Comparison of ENCODE assay signal across 1 cellular context in the genomic region with DNA sequence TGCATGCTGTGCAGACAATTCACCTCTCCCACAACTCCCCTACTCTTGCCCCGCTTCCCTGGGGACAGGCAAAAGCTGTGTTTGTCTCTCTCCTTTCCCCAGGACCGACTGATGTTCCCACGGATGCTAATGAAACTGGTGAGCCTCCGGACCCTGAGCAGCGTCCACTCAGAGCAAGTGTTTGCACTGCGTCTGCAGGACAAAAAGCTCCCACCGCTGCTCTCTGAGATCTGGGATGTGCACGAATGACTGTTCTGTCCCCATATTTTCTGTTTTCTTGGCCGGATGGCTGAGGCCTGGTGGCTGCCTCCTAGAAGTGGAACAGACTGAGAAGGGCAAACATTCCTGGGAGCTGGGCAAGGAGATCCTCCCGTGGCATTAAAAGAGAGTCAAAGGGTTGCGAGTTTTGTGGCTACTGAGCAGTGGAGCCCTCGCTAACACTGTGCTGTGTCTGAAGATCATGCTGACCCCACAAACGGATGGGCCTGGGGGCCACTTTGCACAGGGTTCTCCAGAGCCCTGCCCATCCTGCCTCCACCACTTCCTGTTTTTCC.
TF ChIP-seq lines count a peak whose summit lies in the region.

No MANE protein-coding gene starts in this region.

TF ChIP-seq in HepG2, 621 proteins besides CTCF, POLR2A, EP300 and RAD21 (continued from another document):
- TF ChIP-seq, protein P1, sequence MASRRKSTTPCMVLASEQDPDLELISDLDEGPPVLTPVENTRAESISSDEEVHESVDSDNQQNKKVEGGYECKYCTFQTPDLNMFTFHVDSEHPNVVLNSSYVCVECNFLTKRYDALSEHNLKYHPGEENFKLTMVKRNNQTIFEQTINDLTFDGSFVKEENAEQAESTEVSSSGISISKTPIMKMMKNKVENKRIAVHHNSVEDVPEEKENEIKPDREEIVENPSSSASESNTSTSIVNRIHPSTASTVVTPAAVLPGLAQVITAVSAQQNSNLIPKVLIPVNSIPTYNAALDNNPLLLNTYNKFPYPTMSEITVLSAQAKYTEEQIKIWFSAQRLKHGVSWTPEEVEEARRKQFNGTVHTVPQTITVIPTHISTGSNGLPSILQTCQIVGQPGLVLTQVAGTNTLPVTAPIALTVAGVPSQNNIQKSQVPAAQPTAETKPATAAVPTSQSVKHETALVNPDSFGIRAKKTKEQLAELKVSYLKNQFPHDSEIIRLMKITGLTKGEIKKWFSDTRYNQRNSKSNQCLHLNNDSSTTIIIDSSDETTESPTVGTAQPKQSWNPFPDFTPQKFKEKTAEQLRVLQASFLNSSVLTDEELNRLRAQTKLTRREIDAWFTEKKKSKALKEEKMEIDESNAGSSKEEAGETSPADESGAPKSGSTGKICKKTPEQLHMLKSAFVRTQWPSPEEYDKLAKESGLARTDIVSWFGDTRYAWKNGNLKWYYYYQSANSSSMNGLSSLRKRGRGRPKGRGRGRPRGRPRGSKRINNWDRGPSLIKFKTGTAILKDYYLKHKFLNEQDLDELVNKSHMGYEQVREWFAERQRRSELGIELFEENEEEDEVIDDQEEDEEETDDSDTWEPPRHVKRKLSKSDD (CRISPR knock-in tag; IDR thresholded peaks at IDR 0.05; ENCODE audit: low read depth): no peak
- peak; percentile 16; the same call in 1 of the 2 replicates for TF ChIP-seq YEATS4 (CRISPR knock-in tag; IDR thresholded peaks at IDR 0.05; ENCODE audit: borderline replicate concordance)
- no peak for TF ChIP-seq CREB1 (IDR thresholded peaks at IDR 0.05)
- TF ChIP-seq CREB1 (CRISPR knock-in tag; IDR thresholded peaks at IDR 0.05): no peak
- TF ChIP-seq TAF15 (IDR thresholded peaks at IDR 0.05; ENCODE audit: low read depth, low read length, poor library complexity, severe bottlenecking): no peak
- TF ChIP-seq ZNF510 (CRISPR knock-in tag; IDR thresholded peaks at IDR 0.05; ENCODE audit: low read depth): 0 out of 2 replicates have a peak, but pooled peaks have one; percentile 13
- TF ChIP-seq SRSF9 (IDR thresholded peaks at IDR 0.05; ENCODE audit: borderline replicate concordance, insufficient read depth, low read depth, low read length, poor library complexity, severe bottlenecking): no peak
- TF ChIP-seq MAZ (IDR thresholded peaks at IDR 0.05; ENCODE audit: borderline replicate concordance, low read depth, low read length): no peak
- TF ChIP-seq MAZ (CRISPR knock-in tag; IDR thresholded peaks at IDR 0.05; ENCODE audit: low read depth): no peak
- TF ChIP-seq ZNF543 (CRISPR knock-in tag; IDR thresholded peaks at IDR 0.05): 0 out of 2 replicates have a peak, but pooled peaks have one; percentile 58
- no peak for TF ChIP-seq POGZ (CRISPR knock-in tag; IDR thresholded peaks at IDR 0.05)
- TF ChIP-seq ZFY (CRISPR knock-in tag; IDR thresholded peaks at IDR 0.05): 0 out of 2 replicates have a peak, but pooled peaks have one; percentile 8
- no peak for TF ChIP-seq ZFP37 (CRISPR knock-in tag; IDR thresholded peaks at IDR 0.05; ENCODE audit: borderline replicate concordance)
- TF ChIP-seq SIN3A (IDR thresholded peaks at IDR 0.05; ENCODE audit: borderline replicate concordance, low read depth, low read length): 0 out of 2 replicates have a peak, but pooled peaks have one; percentile 23
- no peak for TF ChIP-seq ZNF143 (CRISPR knock-in tag; IDR thresholded peaks at IDR 0.05)
- TF ChIP-seq ZNF598 (CRISPR knock-in tag; IDR thresholded peaks at IDR 0.05; ENCODE audit: borderline replicate concordance): 0 out of 2 replicates have a peak, but pooled peaks have one; percentile 47
- 0 out of 2 replicates have a peak, but pooled peaks have one; percentile 7 for TF ChIP-seq FOXO1 (CRISPR knock-in tag; IDR thresholded peaks at IDR 0.05)
- no peak for TF ChIP-seq NR2F2 (IDR thresholded peaks at IDR 0.05; ENCODE audit: borderline replicate concordance, low read depth)
- 0 out of 2 replicates have a peak, but pooled peaks have one; percentile 10 for TF ChIP-seq PITX1 (CRISPR knock-in tag; IDR thresholded peaks at IDR 0.05)
- no peak for TF ChIP-seq ZFP90 (CRISPR knock-in tag; IDR thresholded peaks at IDR 0.05; ENCODE audit: borderline replicate concordance)
- TF ChIP-seq, protein P2, sequence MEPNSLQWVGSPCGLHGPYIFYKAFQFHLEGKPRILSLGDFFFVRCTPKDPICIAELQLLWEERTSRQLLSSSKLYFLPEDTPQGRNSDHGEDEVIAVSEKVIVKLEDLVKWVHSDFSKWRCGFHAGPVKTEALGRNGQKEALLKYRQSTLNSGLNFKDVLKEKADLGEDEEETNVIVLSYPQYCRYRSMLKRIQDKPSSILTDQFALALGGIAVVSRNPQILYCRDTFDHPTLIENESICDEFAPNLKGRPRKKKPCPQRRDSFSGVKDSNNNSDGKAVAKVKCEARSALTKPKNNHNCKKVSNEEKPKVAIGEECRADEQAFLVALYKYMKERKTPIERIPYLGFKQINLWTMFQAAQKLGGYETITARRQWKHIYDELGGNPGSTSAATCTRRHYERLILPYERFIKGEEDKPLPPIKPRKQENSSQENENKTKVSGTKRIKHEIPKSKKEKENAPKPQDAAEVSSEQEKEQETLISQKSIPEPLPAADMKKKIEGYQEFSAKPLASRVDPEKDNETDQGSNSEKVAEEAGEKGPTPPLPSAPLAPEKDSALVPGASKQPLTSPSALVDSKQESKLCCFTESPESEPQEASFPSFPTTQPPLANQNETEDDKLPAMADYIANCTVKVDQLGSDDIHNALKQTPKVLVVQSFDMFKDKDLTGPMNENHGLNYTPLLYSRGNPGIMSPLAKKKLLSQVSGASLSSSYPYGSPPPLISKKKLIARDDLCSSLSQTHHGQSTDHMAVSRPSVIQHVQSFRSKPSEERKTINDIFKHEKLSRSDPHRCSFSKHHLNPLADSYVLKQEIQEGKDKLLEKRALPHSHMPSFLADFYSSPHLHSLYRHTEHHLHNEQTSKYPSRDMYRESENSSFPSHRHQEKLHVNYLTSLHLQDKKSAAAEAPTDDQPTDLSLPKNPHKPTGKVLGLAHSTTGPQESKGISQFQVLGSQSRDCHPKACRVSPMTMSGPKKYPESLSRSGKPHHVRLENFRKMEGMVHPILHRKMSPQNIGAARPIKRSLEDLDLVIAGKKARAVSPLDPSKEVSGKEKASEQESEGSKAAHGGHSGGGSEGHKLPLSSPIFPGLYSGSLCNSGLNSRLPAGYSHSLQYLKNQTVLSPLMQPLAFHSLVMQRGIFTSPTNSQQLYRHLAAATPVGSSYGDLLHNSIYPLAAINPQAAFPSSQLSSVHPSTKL (CRISPR knock-in tag; IDR thresholded peaks at IDR 0.05): no peak
- TF ChIP-seq FOXC1 (CRISPR knock-in tag; IDR thresholded peaks at IDR 0.05; ENCODE audit: borderline replicate concordance): no peak
- TF ChIP-seq ARHGAP35 (CRISPR knock-in tag; IDR thresholded peaks at IDR 0.05; ENCODE audit: borderline replicate concordance): no peak
- peak; percentile 57 for TF ChIP-seq ZFX (CRISPR knock-in tag; IDR thresholded peaks at IDR 0.05; ENCODE audit: low read depth)
- no peak for TF ChIP-seq TARDBP (CRISPR knock-in tag; IDR thresholded peaks at IDR 0.05)
- TF ChIP-seq, protein P3, sequence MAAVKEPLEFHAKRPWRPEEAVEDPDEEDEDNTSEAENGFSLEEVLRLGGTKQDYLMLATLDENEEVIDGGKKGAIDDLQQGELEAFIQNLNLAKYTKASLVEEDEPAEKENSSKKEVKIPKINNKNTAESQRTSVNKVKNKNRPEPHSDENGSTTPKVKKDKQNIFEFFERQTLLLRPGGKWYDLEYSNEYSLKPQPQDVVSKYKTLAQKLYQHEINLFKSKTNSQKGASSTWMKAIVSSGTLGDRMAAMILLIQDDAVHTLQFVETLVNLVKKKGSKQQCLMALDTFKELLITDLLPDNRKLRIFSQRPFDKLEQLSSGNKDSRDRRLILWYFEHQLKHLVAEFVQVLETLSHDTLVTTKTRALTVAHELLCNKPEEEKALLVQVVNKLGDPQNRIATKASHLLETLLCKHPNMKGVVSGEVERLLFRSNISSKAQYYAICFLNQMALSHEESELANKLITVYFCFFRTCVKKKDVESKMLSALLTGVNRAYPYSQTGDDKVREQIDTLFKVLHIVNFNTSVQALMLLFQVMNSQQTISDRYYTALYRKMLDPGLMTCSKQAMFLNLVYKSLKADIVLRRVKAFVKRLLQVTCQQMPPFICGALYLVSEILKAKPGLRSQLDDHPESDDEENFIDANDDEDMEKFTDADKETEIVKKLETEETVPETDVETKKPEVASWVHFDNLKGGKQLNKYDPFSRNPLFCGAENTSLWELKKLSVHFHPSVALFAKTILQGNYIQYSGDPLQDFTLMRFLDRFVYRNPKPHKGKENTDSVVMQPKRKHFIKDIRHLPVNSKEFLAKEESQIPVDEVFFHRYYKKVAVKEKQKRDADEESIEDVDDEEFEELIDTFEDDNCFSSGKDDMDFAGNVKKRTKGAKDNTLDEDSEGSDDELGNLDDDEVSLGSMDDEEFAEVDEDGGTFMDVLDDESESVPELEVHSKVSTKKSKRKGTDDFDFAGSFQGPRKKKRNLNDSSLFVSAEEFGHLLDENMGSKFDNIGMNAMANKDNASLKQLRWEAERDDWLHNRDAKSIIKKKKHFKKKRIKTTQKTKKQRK (IDR thresholded peaks at IDR 0.05; ENCODE audit: low read length): no peak
- 0 out of 2 replicates have a peak, but pooled peaks have one; percentile 29 for TF ChIP-seq SNAI1 (CRISPR knock-in tag; IDR thresholded peaks at IDR 0.05; ENCODE audit: borderline replicate concordance)
- no peak for TF ChIP-seq ZSCAN20 (CRISPR knock-in tag; IDR thresholded peaks at IDR 0.05; ENCODE audit: borderline replicate concordance)
- TF ChIP-seq, protein P4, sequence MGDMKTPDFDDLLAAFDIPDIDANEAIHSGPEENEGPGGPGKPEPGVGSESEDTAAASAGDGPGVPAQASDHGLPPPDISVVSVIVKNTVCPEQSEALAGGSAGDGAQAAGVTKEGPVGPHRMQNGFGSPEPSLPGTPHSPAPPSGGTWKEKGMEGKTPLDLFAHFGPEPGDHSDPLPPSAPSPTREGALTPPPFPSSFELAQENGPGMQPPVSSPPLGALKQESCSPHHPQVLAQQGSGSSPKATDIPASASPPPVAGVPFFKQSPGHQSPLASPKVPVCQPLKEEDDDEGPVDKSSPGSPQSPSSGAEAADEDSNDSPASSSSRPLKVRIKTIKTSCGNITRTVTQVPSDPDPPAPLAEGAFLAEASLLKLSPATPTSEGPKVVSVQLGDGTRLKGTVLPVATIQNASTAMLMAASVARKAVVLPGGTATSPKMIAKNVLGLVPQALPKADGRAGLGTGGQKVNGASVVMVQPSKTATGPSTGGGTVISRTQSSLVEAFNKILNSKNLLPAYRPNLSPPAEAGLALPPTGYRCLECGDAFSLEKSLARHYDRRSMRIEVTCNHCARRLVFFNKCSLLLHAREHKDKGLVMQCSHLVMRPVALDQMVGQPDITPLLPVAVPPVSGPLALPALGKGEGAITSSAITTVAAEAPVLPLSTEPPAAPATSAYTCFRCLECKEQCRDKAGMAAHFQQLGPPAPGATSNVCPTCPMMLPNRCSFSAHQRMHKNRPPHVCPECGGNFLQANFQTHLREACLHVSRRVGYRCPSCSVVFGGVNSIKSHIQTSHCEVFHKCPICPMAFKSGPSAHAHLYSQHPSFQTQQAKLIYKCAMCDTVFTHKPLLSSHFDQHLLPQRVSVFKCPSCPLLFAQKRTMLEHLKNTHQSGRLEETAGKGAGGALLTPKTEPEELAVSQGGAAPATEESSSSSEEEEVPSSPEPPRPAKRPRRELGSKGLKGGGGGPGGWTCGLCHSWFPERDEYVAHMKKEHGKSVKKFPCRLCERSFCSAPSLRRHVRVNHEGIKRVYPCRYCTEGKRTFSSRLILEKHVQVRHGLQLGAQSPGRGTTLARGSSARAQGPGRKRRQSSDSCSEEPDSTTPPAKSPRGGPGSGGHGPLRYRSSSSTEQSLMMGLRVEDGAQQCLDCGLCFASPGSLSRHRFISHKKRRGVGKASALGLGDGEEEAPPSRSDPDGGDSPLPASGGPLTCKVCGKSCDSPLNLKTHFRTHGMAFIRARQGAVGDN (CRISPR knock-in tag; IDR thresholded peaks at IDR 0.05): peak; percentile 71
- TF ChIP-seq ZFP41 (CRISPR knock-in tag; IDR thresholded peaks at IDR 0.05; ENCODE audit: borderline replicate concordance): no peak
TF ChIP-seq in HepG2: peak in this region for 24.
